Comparison of ENCODE assay signal across 36 cellular contexts in the genomic region with DNA sequence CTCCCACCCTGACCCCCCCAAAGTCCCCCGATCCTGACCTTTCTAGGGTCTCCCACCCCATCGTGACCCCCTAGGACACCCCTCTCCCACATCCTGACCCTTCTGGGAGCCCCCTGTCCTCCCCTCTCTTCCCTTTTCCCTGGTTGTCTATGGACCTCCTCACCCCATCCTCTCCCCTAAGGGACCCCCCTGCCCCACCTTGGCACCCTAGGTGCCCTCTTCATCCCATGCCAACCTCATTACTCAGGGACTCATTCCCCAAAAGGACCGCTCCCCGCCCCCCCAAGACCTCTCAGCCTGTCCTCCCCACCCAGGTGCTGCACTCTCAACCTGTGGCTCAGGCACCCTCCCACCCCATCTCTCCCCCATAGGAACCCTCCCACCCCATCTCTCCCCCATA. TPM values are rescaled to one million over a fixed set of nuclear protein-coding genes. Genes with fewer than 3 reads are reported as not detected.
A peak's percentile ranks its signal among the peaks of the same experiment; 100 is the strongest.
DNase-seq lines count a peak whose midpoint lies in the region; ATAC-seq, FAIRE-seq and TF ChIP-seq lines count a peak whose summit lies in the region.
"Had no signal": no experiment of that assay in that cellular context is flagged by ENCODE, and none has a peak within 500 bp of the region (broad histone marks: within the 10 kb centered on the region; RNA-seq: fewer than 3 reads in every experiment).

No MANE protein-coding gene starts in this region.

- H3K36me3 Mint-ChIP-seq in natural killer cell = no peaks in the 10 kb centered on the region
- H3K36me3 Mint-ChIP-seq in natural killer cell treated with Interleukin-12 subunit alpha and Interleukin-12 subunit beta and Interleukin-15 and Interleukin-18, amount 100 ng/mL, for 72 hours = no peaks in the 10 kb centered on the region
- H3K36me3 Mint-ChIP-seq: activated naive CD4-positive, alpha-beta T cell treated with anti-CD3 and anti-CD28 coated beads, Interleukin-2, amount 50 U/mL, for 24 hours had no signal

- no peak overlapping the region for H3K14ac ChIP-seq in mesenchymal stem cell (ENCODE audit: low read length in 2 of 2)

- 93% methylated on average over 3 of the region's 4 CpGs for WGBS in GM12878 (ENCODE audit: insufficient coverage, insufficient replicate concordance, low lambda C conversion rate, missing lambda C conversion rate)
- WGBS in mesenchymal stem cell = 97% methylated on average over 4 of the region's 4 CpGs

- no peaks in the 10 kb centered on the region for H3K9me3 Mint-ChIP-seq in natural killer cell
- no peaks in the 10 kb centered on the region for H3K9me3 Mint-ChIP-seq in natural killer cell treated with Interleukin-12 subunit alpha and Interleukin-12 subunit beta and Interleukin-15 and Interleukin-18, amount 100 ng/mL, for 72 hours
- H3K9me3 Mint-ChIP-seq: activated naive CD4-positive, alpha-beta T cell treated with anti-CD3 and anti-CD28 coated beads, Interleukin-2, amount 50 U/mL, for 24 hours; activated T-helper 17 cell treated with anti-CD3 and anti-CD28 coated beads, Interleukin-2, amount 50 U/mL, for 72 hours; H9 had no signal

- TF ChIP-seq EP300 in GM12878 (IDR thresholded peaks at IDR 0.05; ENCODE audit: borderline replicate concordance in 1 of 2, control insufficient read depth in 1 of 2, low read depth in 2 of 2, low read length in 2 of 2) = no peak

- H3K36me3 ChIP-seq in GM12878 (ENCODE audit: control insufficient read depth in 2 of 2, insufficient read depth in 2 of 2, low read length in 1 of 2) (peaks cover 3 to 6% of the 10 kb centered on the region in 2 experiments; a peak in 3 of 4 replicates), mesenchymal stem cell (ENCODE audit: control insufficient read depth in 1 of 2, insufficient read depth in 2 of 2, low read depth in 1 of 2, low read length in 2 of 2) (peaks cover 22 to 37% of the 10 kb centered on the region in 2 experiments)

- RAD21 ChIA-PET in GM12878 (lab: Charles Lee; ENCODE audit: unreplicated experiment) = no interaction called here

- SMC1A ChIA-PET in GM12878 (lab: Charles Lee; ENCODE audit: uncharacterized antibody, unreplicated experiment) = no interaction called here

- no peak overlapping the region for H3K18ac ChIP-seq in mesenchymal stem cell (ENCODE audit: low read depth in 1 of 2, low read length in 2 of 2)

- peak overlapping the region; percentile 66 for H3K4me3 Mint-ChIP-seq in natural killer cell
- no peak overlapping the region for H3K4me3 Mint-ChIP-seq in natural killer cell treated with Interleukin-12 subunit alpha and Interleukin-12 subunit beta and Interleukin-15 and Interleukin-18, amount 100 ng/mL, for 72 hours

- ATAC-seq in natural killer cell (no peak), GM12878 (no peak), HG02571 (IDR thresholded peaks at IDR 0.05; ENCODE audit: unreplicated experiment) (no peak)
- ATAC-seq in natural killer cell treated with Interleukin-12 subunit alpha and Interleukin-12 subunit beta and Interleukin-15 and Interleukin-18, amount 100 ng/mL, for 72 hours = no peak
- ATAC-seq: activated T-helper 17 cell treated with anti-CD3 and anti-CD28 coated beads, Interleukin-2, amount 50 U/mL, for 72 hours had no signal

- H2BK15ac ChIP-seq in mesenchymal stem cell (ENCODE audit: low read depth, poor library complexity, severe bottlenecking) = no peak overlapping the region

- H3K27me3 Mint-ChIP-seq in natural killer cell (ENCODE audit: low read depth in 2 of 2) = no peaks in the 10 kb centered on the region
- no peaks in the 10 kb centered on the region for H3K27me3 Mint-ChIP-seq in natural killer cell treated with Interleukin-12 subunit alpha and Interleukin-12 subunit beta and Interleukin-15 and Interleukin-18, amount 100 ng/mL, for 72 hours
- H3K27me3 Mint-ChIP-seq: activated naive CD4-positive, alpha-beta T cell treated with anti-CD3 and anti-CD28 coated beads, Interleukin-2, amount 50 U/mL, for 24 hours; activated T-helper 17 cell treated with anti-CD3 and anti-CD28 coated beads, Interleukin-2, amount 50 U/mL, for 72 hours had no signal

- no peak for TF ChIP-seq POLR2A in GM12878 (IDR thresholded peaks at IDR 0.05; ENCODE audit: low read depth, low read length)

- no peak for FAIRE-seq in GM12878 (lab: Jason Lieb, UNC)
- FAIRE-seq: G401.6, keratinocyte had no signal

- H2AFZ ChIP-seq in GM12878 (ENCODE audit: control insufficient read depth, low read depth, low read length) (no peak overlapping the region), mesenchymal stem cell (ENCODE audit: low read depth, low read length) (no peak overlapping the region)

- no peak overlapping the region for H3K9ac ChIP-seq in GM12878 (ENCODE audit: control insufficient read depth, insufficient read depth, low read length)
- H3K9ac ChIP-seq in mesenchymal stem cell (ENCODE audit: low read length) = no peak overlapping the region

- no peak for TF ChIP-seq RAD21 in GM12878 (IDR thresholded peaks at IDR 0.05; ENCODE audit: insufficient read depth, low read depth, low read length)

- H3K27me3 ChIP-seq in GM12878 (replicated peaks in 1 of 2; ENCODE audit: control insufficient read depth in 2 of 2, insufficient read depth in 2 of 2, low read length in 1 of 2) (no peaks in the 10 kb centered on the region), mesenchymal stem cell (ENCODE audit: control insufficient read depth in 1 of 2, insufficient read depth in 1 of 2, low read length in 2 of 2) (no peaks in the 10 kb centered on the region)
- H3K27me3 ChIP-seq: cardiac muscle cell, Peyer's patch, suprapubic skin, upper lobe of left lung had no signal

- H4K20me1 ChIP-seq in GM12878 (ENCODE audit: control insufficient read depth, insufficient read depth) = no peaks in the 10 kb centered on the region

- H3K27ac Mint-ChIP-seq in natural killer cell = peak overlapping the region in 1 of 2 donors; percentile 97
- H3K27ac Mint-ChIP-seq in natural killer cell treated with Interleukin-12 subunit alpha and Interleukin-12 subunit beta and Interleukin-15 and Interleukin-18, amount 100 ng/mL, for 72 hours = no peak overlapping the region

- POLR2A ChIA-PET in GM12878 (lab: Charles Lee) = no interaction called here

- H3K9me3 ChIP-seq in GM12878 (replicated peaks; ENCODE audit: control insufficient read depth, insufficient read depth, low read length) (no peaks in the 10 kb centered on the region), mesenchymal stem cell (ENCODE audit: control insufficient read depth, low read length) (no peaks in the 10 kb centered on the region)
- H3K9me3 ChIP-seq: Caco-2, left ventricle myocardium inferior, Peyer's patch, suprapubic skin, upper lobe of left lung had no signal

- H3K79me1 ChIP-seq in mesenchymal stem cell (replicated peaks; ENCODE audit: low read length, poor library complexity, severe bottlenecking) = peaks cover 11% of the 10 kb centered on the region

- BruUV-seq in GM12878 (replicated peaks; lab: Mats Ljungman, UMichigan) = no TSS peak

- H3K4me3 ChIP-seq in GM12878 = no peak overlapping the region
- H3K4me3 ChIP-seq in mesenchymal stem cell (ENCODE audit: insufficient read depth in 1 of 2, low read depth in 1 of 2, low read length in 2 of 2) = no peak overlapping the region

- no peak overlapping the region for H3K27ac ChIP-seq in GM12878 (ENCODE audit: control insufficient read depth, insufficient read depth)
- H3K27ac ChIP-seq in mesenchymal stem cell (ENCODE audit: low read length, poor library complexity, severe bottlenecking) = no peak overlapping the region
- H3K27ac ChIP-seq: cardiac muscle cell, suprapubic skin, WERI-Rb-1 had no signal

- H3K4me1 Mint-ChIP-seq in natural killer cell = peaks cover 17 to 37% of the 10 kb centered on the region in 2 donors
- peaks cover 16 to 28% of the 10 kb centered on the region in 2 donors for H3K4me1 Mint-ChIP-seq in natural killer cell treated with Interleukin-12 subunit alpha and Interleukin-12 subunit beta and Interleukin-15 and Interleukin-18, amount 100 ng/mL, for 72 hours (ENCODE audit: low read depth in 2 of 2)

- H3K23ac ChIP-seq in mesenchymal stem cell (ENCODE audit: low read length in 2 of 2) = no peak overlapping the region

- H4K91ac ChIP-seq in mesenchymal stem cell (ENCODE audit: low read length) = no peak overlapping the region

- H3K79me2 ChIP-seq in GM12878 (ENCODE audit: control insufficient read depth, insufficient read depth, low read length) = peaks cover 32% of the 10 kb centered on the region

- intact Hi-C loops in natural killer cell (cut with micrococcal nuclease) = no loop called here
- intact Hi-C loops in GM12878 (cut with micrococcal nuclease; ENCODE audit: unreplicated experiment) = loop anchor here (5.0 kb wide), 1 partner anchor 135 kb away; the partner anchor contains the start of gene EEF2

- H4K8ac ChIP-seq in mesenchymal stem cell (ENCODE audit: low read length) = no peak overlapping the region

- no peak overlapping the region for H2BK12ac ChIP-seq in mesenchymal stem cell (ENCODE audit: low read length in 2 of 2)

- H2AK5ac ChIP-seq in mesenchymal stem cell (ENCODE audit: low read length, severe bottlenecking) = no peak overlapping the region

- CTCF ChIA-PET in GM12878 (lab: Yijun Ruan, JAX) = no interaction called here

- in situ Hi-C loops in GM12878 (cut with MboI) = no loop called here

- no peak overlapping the region for H2BK5ac ChIP-seq in mesenchymal stem cell (ENCODE audit: low read depth, low read length, poor library complexity, severe bottlenecking)

- H2BK120ac ChIP-seq in mesenchymal stem cell (ENCODE audit: low read depth, low read length) = no peak overlapping the region

- no peak overlapping the region for H3K4ac ChIP-seq in mesenchymal stem cell (ENCODE audit: low read depth in 1 of 2, low read length in 2 of 2)

- H3K4me1 ChIP-seq in GM12878 (ENCODE audit: control insufficient read depth, insufficient read depth, low read length) (no peaks in the 10 kb centered on the region; the same call in 1 of the 2 replicates), mesenchymal stem cell (ENCODE audit: control insufficient read depth, insufficient read depth, low read depth, low read length) (peaks cover 23% of the 10 kb centered on the region)
- H3K4me1 ChIP-seq: Caco-2 had no signal

- no peak for DNase-seq in natural killer cell
- DNase-seq in natural killer cell treated with Interleukin-12 subunit alpha and Interleukin-12 subunit beta and Interleukin-15 and Interleukin-18, amount 100 ng/mL, for 72 hours (ENCODE audit: low spot score) = no peak
- DNase-seq in GM12878 (ENCODE audit: low read depth, low spot score) = no peak
- DNase-seq in mesenchymal stem cell = no peak
- no peak for DNase-seq in dermis blood vessel endothelial cell
- no peak for DNase-seq in NCI-H2029 treated with DMSO at 0.1 percent for 48 hours (lab: John Stamatoyannopoulos, UW)
- DNase-seq: activated CD4-positive, alpha-beta T cell treated with anti-CD3 and anti-CD28 coated beads for 4 hours; anterior cingulate cortex; C1 segment of cervical spinal cord; Caco-2; cortex of kidney; DMS53; H9; Kasumi-1; left ventricle myocardium inferior; MV-4-11; NCI-H446 treated with DMSO at 0.1 percent for 48 hours; NCI-H774; occipital lobe; Peyer's patch; retina; SHP77 treated with DMSO at 0.1 percent for 48 hours; stimulated activated naive CD4-positive, alpha-beta T cell treated with Interleukin-2 at 50 U/mL for 16 hours; T1000; upper lobe of left lung; WERI-Rb-1 had no signal

- H3K4me2 ChIP-seq in GM12878 (ENCODE audit: control insufficient read depth, insufficient read depth) (0 out of 2 replicates have a peak overlapping the region, but pooled peaks have one; percentile 17), mesenchymal stem cell (ENCODE audit: low read length, poor library complexity, severe bottlenecking) (peak overlapping the region; percentile 19)

- TF ChIP-seq CTCF in natural killer cell (IDR thresholded peaks at IDR 0.05) = no peak
- no peak for TF ChIP-seq CTCF in GM12878 (IDR thresholded peaks at IDR 0.05 in 2 of 3, conservative IDR thresholded peaks at IDR 0.05 in 1 of 3; ENCODE audit: control insufficient read depth in 2 of 3, extremely low read depth in 1 of 3, insufficient read depth in 1 of 3, low read depth in 3 of 3, low read length in 3 of 3)

RNA-seq across cellular contexts. Expression of gene MAP2K2, which starts 2.1 kb away (rescaled TPM):
- total RNA-seq in natural killer cell (100 to 1,000 TPM; 137 to 154 (median 152) TPM), GM12878 (2014; rRNA removed) (178 and 210 TPM in 2 replicates), GM12878 (2014; rRNA removed; fragmentation: Illumina TruSeq; extraction: Trizol) (72.1 and 92.8 TPM in 2 replicates), GM12878 (2021) (182 and 184 TPM in 2 replicates), dermis blood vessel endothelial cell (152 and 183 TPM in 2 replicates)
- total RNA-seq in natural killer cell treated with Interleukin-12 subunit alpha and Interleukin-12 subunit beta and Interleukin-15 and Interleukin-18, amount 100 ng/mL, for 72 hours = 100 to 1,000 TPM; 170 to 206 TPM
- total RNA-seq in GM12878 (2013; cell fraction: nucleolus; rRNA removed) = 58.9 and 63.2 TPM in 2 replicates
- polyA plus RNA-seq in GM12878 (2011; ENCODE audit: low read depth) = 78.5 TPM
- polyA plus RNA-seq in GM12878 (2011; rRNA removed) (31.6 and 68.3 TPM in 2 replicates), GM12878 (2014; fragmentation: Illumina TruSeq; extraction: Trizol) (13.0 and 38.8 TPM in 2 replicates), GM12878 (2014; fragmentation: Nextera tagmentation; extraction: Ambion mirVana) (1 to 10 TPM in 1 of 2 experiments, under 1 TPM in 1; 1.00 to 6.8 TPM), GM12878 (2014; rRNA removed) (144 and 166 TPM in 2 replicates), GM12878 (2016; fragmentation: Nextera tagmentation; extraction: Ambion mirVana) (10 to 100 TPM; 33.4 to 33.7 TPM)
- polyA plus RNA-seq in GM12878 (2011; cell fraction: cytosol; rRNA removed) = 109 and 144 TPM in 2 replicates
- 127 and 159 TPM in 2 replicates for polyA plus RNA-seq in GM12878 (2011; cell fraction: nucleus; rRNA removed)
- 133 and 176 TPM in 2 replicates for polyA plus RNA-seq in GM12878 (2012)
- polyA minus RNA-seq in GM12878 (2011; rRNA and poly(A)+ RNA removed) = 32.9 and 84.0 TPM in 2 replicates
- polyA minus RNA-seq in GM12878 (2011; cell fraction: cytosol; rRNA and poly(A)+ RNA removed) = 64.1 and 69.3 TPM in 2 replicates
- polyA minus RNA-seq in GM12878 (2011; cell fraction: nucleus; rRNA and poly(A)+ RNA removed) = 27.6 and 40.2 TPM in 2 replicates
- polyA plus RNA-seq in mesenchymal stem cell (2013, experiment 1 of 2) = 184 TPM
- 179 TPM for polyA plus RNA-seq in mesenchymal stem cell (2013, experiment 2 of 2)

RNA-seq across cellular contexts. Expression of gene CREB3L3, which starts 31.6 kb away (rescaled TPM):
- total RNA-seq in natural killer cell (under 1 TPM in 2 of 3 donors, not detected in 1; 0.43 to 0.70 TPM), GM12878 (2014; rRNA removed) (not detected in 2 replicates), GM12878 (2014; rRNA removed; fragmentation: Illumina TruSeq; extraction: Trizol) (not detected in 2 replicates), GM12878 (2021) (not detected in 2 replicates), dermis blood vessel endothelial cell (not detected in 2 replicates)
- total RNA-seq in natural killer cell treated with Interleukin-12 subunit alpha and Interleukin-12 subunit beta and Interleukin-15 and Interleukin-18, amount 100 ng/mL, for 72 hours = not detected
- total RNA-seq in GM12878 (2013; cell fraction: nucleolus; rRNA removed) = not detected in 2 replicates
- polyA plus RNA-seq in GM12878 (2011; ENCODE audit: low read depth) = not detected
- polyA plus RNA-seq in GM12878 (2011; rRNA removed) (0.22 and 0.46 TPM in 2 replicates), GM12878 (2014; fragmentation: Illumina TruSeq; extraction: Trizol) (0.03 TPM in 1 of 2 replicates, not detected in the other), GM12878 (2014; fragmentation: Nextera tagmentation; extraction: Ambion mirVana) (not detected), GM12878 (2014; rRNA removed) (not detected in 2 replicates), GM12878 (2016; fragmentation: Nextera tagmentation; extraction: Ambion mirVana) (under 1 TPM in 1 of 2 experiments, not detected in 1; 0.07 TPM)
- polyA plus RNA-seq in GM12878 (2011; cell fraction: cytosol; rRNA removed) = 0.60 and 0.72 TPM in 2 replicates
- 0.46 and 0.61 TPM in 2 replicates for polyA plus RNA-seq in GM12878 (2011; cell fraction: nucleus; rRNA removed)
- polyA plus RNA-seq in GM12878 (2012) = 0.04 and 0.23 TPM in 2 replicates
- polyA minus RNA-seq in GM12878 (2011; rRNA and poly(A)+ RNA removed) = 0.52 TPM in 1 of 2 replicates, not detected in the other
- polyA minus RNA-seq in GM12878 (2011; cell fraction: cytosol; rRNA and poly(A)+ RNA removed) = not detected in 2 replicates
- 0.29 TPM in 1 of 2 replicates, not detected in the other for polyA minus RNA-seq in GM12878 (2011; cell fraction: nucleus; rRNA and poly(A)+ RNA removed)
- polyA plus RNA-seq in mesenchymal stem cell (2013, experiment 1 of 2) = 0.03 TPM
- polyA plus RNA-seq in mesenchymal stem cell (2013, experiment 2 of 2) = 0.05 TPM
- total RNA-seq: cardiac muscle cell, left ventricle myocardium inferior, myocyte, occipital lobe, skeletal muscle tissue had no signal
- polyA plus RNA-seq: cardiac muscle cell, esophagus, keratinocyte had no signal

RNA-seq across cellular contexts. Expression of gene ZBTB7A, which starts 55.1 kb away (rescaled TPM):
- total RNA-seq in natural killer cell (10 to 100 TPM; 81.6 to 97.7 (median 82.9) TPM), GM12878 (2014; rRNA removed) (10.6 and 15.9 TPM in 2 replicates), GM12878 (2014; rRNA removed; fragmentation: Illumina TruSeq; extraction: Trizol) (3.2 TPM in 2 replicates), GM12878 (2021) (40.0 and 42.4 TPM in 2 replicates), dermis blood vessel endothelial cell (17.4 and 30.3 TPM in 2 replicates)
- total RNA-seq in natural killer cell treated with Interleukin-12 subunit alpha and Interleukin-12 subunit beta and Interleukin-15 and Interleukin-18, amount 100 ng/mL, for 72 hours = 10 to 100 TPM; 63.4 to 70.5 TPM
- 20.9 and 24.8 TPM in 2 replicates for total RNA-seq in GM12878 (2013; cell fraction: nucleolus; rRNA removed)
- 2.2 TPM for polyA plus RNA-seq in GM12878 (2011; ENCODE audit: low read depth)
- polyA plus RNA-seq in GM12878 (2011; rRNA removed) (0.84 and 2.5 TPM in 2 replicates), GM12878 (2014; fragmentation: Illumina TruSeq; extraction: Trizol) (4.1 and 5.9 TPM in 2 replicates), GM12878 (2014; fragmentation: Nextera tagmentation; extraction: Ambion mirVana) (under 1 TPM; 0.26 to 0.73 TPM), GM12878 (2014; rRNA removed) (16.2 and 22.2 TPM in 2 replicates), GM12878 (2016; fragmentation: Nextera tagmentation; extraction: Ambion mirVana) (10 to 100 TPM in 1 of 2 experiments, 1 to 10 TPM in 1; 2.0 to 10.1 TPM)
- 4.5 and 7.6 TPM in 2 replicates for polyA plus RNA-seq in GM12878 (2011; cell fraction: cytosol; rRNA removed)
- 12.8 and 18.3 TPM in 2 replicates for polyA plus RNA-seq in GM12878 (2011; cell fraction: nucleus; rRNA removed)
- 14.1 and 15.9 TPM in 2 replicates for polyA plus RNA-seq in GM12878 (2012)
- polyA minus RNA-seq in GM12878 (2011; rRNA and poly(A)+ RNA removed) = 3.6 and 6.5 TPM in 2 replicates
- 12.4 and 12.8 TPM in 2 replicates for polyA minus RNA-seq in GM12878 (2011; cell fraction: cytosol; rRNA and poly(A)+ RNA removed)
- 3.6 and 4.7 TPM in 2 replicates for polyA minus RNA-seq in GM12878 (2011; cell fraction: nucleus; rRNA and poly(A)+ RNA removed)
- 27.7 TPM for polyA plus RNA-seq in mesenchymal stem cell (2013, experiment 1 of 2)
- 26.9 TPM for polyA plus RNA-seq in mesenchymal stem cell (2013, experiment 2 of 2)
